Comparison of ENCODE assay signal across 1 cellular context in genomic region chr16:2751577-2752034, GRCh38.
TF ChIP-seq lines count a peak whose summit lies in the region.

No MANE protein-coding gene starts in this region.

TF ChIP-seq in HepG2, 621 proteins besides CTCF, POLR2A, EP300 and RAD21 (continues in another document):
- TF ChIP-seq MAZ (IDR thresholded peaks at IDR 0.05; ENCODE audit: borderline replicate concordance, low read depth, low read length) (0 out of 2 replicates have a peak, but pooled peaks have one; percentile 51), MAZ (CRISPR knock-in tag; IDR thresholded peaks at IDR 0.05; ENCODE audit: low read depth) (no peak), ZC3H4 (CRISPR knock-in tag; IDR thresholded peaks at IDR 0.05; ENCODE audit: borderline replicate concordance) (peak; percentile 92), EZH2 (conservative IDR thresholded peaks at IDR 0.05; ENCODE audit: low read depth, low read length) (no peak), ZSCAN12 (CRISPR knock-in tag; IDR thresholded peaks at IDR 0.05) (0 out of 2 replicates have a peak, but pooled peaks have one; percentile 24), ZNF124 (CRISPR knock-in tag; IDR thresholded peaks at IDR 0.05) (no peak), HDAC6 (IDR thresholded peaks at IDR 0.05; ENCODE audit: low read depth, low read length) (no peak), HNF4G (IDR thresholded peaks at IDR 0.05; ENCODE audit: borderline replicate concordance, low read depth, low read length) (no peak), HNF4G (CRISPR knock-in tag; IDR thresholded peaks at IDR 0.05; ENCODE audit: borderline replicate concordance, low read depth) (no peak), SP4 (CRISPR knock-in tag; IDR thresholded peaks at IDR 0.05) (no peak), LCORL (IDR thresholded peaks at IDR 0.05) (0 out of 2 replicates have a peak, but pooled peaks have one; percentile 3), LCORL (CRISPR knock-in tag; IDR thresholded peaks at IDR 0.05) (no peak; the same call in 1 of the 2 replicates), ZNF34 (CRISPR knock-in tag; IDR thresholded peaks at IDR 0.05; ENCODE audit: borderline replicate concordance) (no peak), HOXA3 (CRISPR knock-in tag; IDR thresholded peaks at IDR 0.05) (no peak), NFE2L1 (CRISPR knock-in tag; IDR thresholded peaks at IDR 0.05; ENCODE audit: borderline replicate concordance) (0 out of 2 replicates have a peak, but pooled peaks have one; percentile 12), ASH2L (IDR thresholded peaks at IDR 0.05; ENCODE audit: insufficient read length, low read depth, low read length) (no peak), MAFF (IDR thresholded peaks at IDR 0.05; ENCODE audit: low read depth, low read length) (no peak), ZKSCAN1 (IDR thresholded peaks at IDR 0.05; ENCODE audit: low read length) (no peak), ZNF275 (CRISPR knock-in tag; IDR thresholded peaks at IDR 0.05; ENCODE audit: borderline replicate concordance) (no peak), ZNF737 (CRISPR knock-in tag; IDR thresholded peaks at IDR 0.05; ENCODE audit: borderline replicate concordance) (no peak), SIN3B (IDR thresholded peaks at IDR 0.05; ENCODE audit: low read length) (no peak), ZNF3 (CRISPR knock-in tag; IDR thresholded peaks at IDR 0.05) (no peak), ZNF816 (CRISPR knock-in tag; IDR thresholded peaks at IDR 0.05; ENCODE audit: borderline replicate concordance) (no peak), REXO4 (CRISPR knock-in tag; IDR thresholded peaks at IDR 0.05; ENCODE audit: borderline replicate concordance) (no peak), ZC3H13 (CRISPR knock-in tag; IDR thresholded peaks at IDR 0.05) (peak; percentile 68; the same call in 1 of the 2 replicates), CENPX (CRISPR knock-in tag; IDR thresholded peaks at IDR 0.05) (no peak), MXI1 (IDR thresholded peaks at IDR 0.05; ENCODE audit: borderline replicate concordance, low read depth, low read length) (peak; percentile 41; the same call in 1 of the 3 replicates), CSRNP1 (CRISPR knock-in tag; IDR thresholded peaks at IDR 0.05) (no peak), ZSCAN29 (CRISPR knock-in tag; conservative IDR thresholded peaks at IDR 0.05) (no peak), ZBTB46 (CRISPR knock-in tag; IDR thresholded peaks at IDR 0.05; ENCODE audit: borderline replicate concordance) (no peak), ZNF510 (CRISPR knock-in tag; IDR thresholded peaks at IDR 0.05; ENCODE audit: low read depth) (no peak), EED (CRISPR knock-in tag; IDR thresholded peaks at IDR 0.05) (no peak; the same call in 1 of the 2 replicates), ZNF543 (CRISPR knock-in tag; IDR thresholded peaks at IDR 0.05) (no peak), ZBTB7A (CRISPR knock-in tag; IDR thresholded peaks at IDR 0.05) (peak; percentile 66; the same call in 1 of the 2 replicates), ZNF605 (CRISPR knock-in tag; IDR thresholded peaks at IDR 0.05) (no peak), NFIB (CRISPR knock-in tag; IDR thresholded peaks at IDR 0.05; ENCODE audit: borderline replicate concordance) (no peak), ZNF746 (CRISPR knock-in tag; IDR thresholded peaks at IDR 0.05) (no peak; the same call in 1 of the 2 replicates), GFI1 (CRISPR knock-in tag; IDR thresholded peaks at IDR 0.05; ENCODE audit: borderline replicate concordance) (no peak), ATF2 (CRISPR knock-in tag; IDR thresholded peaks at IDR 0.05) (peak; percentile 30; the same call in 1 of the 2 replicates), ZBTB7B (CRISPR knock-in tag; IDR thresholded peaks at IDR 0.05) (peak; percentile 52; the same call in 1 of the 2 replicates), ZBTB20 (CRISPR knock-in tag; IDR thresholded peaks at IDR 0.05; ENCODE audit: borderline replicate concordance, low read depth) (no peak), ZNF142 (CRISPR knock-in tag; IDR thresholded peaks at IDR 0.05) (peak; percentile 25; the same call in 1 of the 2 replicates), SMAD1 (CRISPR knock-in tag; IDR thresholded peaks at IDR 0.05; ENCODE audit: borderline replicate concordance, low read depth) (no peak)
- TF ChIP-seq, protein P1, sequence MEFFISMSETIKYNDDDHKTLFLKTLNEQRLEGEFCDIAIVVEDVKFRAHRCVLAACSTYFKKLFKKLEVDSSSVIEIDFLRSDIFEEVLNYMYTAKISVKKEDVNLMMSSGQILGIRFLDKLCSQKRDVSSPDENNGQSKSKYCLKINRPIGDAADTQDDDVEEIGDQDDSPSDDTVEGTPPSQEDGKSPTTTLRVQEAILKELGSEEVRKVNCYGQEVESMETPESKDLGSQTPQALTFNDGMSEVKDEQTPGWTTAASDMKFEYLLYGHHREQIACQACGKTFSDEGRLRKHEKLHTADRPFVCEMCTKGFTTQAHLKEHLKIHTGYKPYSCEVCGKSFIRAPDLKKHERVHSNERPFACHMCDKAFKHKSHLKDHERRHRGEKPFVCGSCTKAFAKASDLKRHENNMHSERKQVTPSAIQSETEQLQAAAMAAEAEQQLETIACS (CRISPR knock-in tag; IDR thresholded peaks at IDR 0.05) = no peak
- TF ChIP-seq, protein P2, sequence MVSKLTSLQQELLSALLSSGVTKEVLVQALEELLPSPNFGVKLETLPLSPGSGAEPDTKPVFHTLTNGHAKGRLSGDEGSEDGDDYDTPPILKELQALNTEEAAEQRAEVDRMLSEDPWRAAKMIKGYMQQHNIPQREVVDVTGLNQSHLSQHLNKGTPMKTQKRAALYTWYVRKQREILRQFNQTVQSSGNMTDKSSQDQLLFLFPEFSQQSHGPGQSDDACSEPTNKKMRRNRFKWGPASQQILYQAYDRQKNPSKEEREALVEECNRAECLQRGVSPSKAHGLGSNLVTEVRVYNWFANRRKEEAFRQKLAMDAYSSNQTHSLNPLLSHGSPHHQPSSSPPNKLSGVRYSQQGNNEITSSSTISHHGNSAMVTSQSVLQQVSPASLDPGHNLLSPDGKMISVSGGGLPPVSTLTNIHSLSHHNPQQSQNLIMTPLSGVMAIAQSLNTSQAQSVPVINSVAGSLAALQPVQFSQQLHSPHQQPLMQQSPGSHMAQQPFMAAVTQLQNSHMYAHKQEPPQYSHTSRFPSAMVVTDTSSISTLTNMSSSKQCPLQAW (CRISPR knock-in tag; IDR thresholded peaks at IDR 0.05) = no peak
- TF ChIP-seq, protein P3, sequence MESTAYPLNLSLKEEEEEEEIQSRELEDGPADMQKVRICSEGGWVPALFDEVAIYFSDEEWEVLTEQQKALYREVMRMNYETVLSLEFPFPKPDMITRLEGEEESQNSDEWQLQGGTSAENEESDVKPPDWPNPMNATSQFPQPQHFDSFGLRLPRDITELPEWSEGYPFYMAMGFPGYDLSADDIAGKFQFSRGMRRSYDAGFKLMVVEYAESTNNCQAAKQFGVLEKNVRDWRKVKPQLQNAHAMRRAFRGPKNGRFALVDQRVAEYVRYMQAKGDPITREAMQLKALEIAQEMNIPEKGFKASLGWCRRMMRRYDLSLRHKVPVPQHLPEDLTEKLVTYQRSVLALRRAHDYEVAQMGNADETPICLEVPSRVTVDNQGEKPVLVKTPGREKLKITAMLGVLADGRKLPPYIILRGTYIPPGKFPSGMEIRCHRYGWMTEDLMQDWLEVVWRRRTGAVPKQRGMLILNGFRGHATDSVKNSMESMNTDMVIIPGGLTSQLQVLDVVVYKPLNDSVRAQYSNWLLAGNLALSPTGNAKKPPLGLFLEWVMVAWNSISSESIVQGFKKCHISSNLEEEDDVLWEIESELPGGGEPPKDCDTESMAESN (CRISPR knock-in tag; conservative IDR thresholded peaks at IDR 0.05) = no peak
- TF ChIP-seq, protein P4, sequence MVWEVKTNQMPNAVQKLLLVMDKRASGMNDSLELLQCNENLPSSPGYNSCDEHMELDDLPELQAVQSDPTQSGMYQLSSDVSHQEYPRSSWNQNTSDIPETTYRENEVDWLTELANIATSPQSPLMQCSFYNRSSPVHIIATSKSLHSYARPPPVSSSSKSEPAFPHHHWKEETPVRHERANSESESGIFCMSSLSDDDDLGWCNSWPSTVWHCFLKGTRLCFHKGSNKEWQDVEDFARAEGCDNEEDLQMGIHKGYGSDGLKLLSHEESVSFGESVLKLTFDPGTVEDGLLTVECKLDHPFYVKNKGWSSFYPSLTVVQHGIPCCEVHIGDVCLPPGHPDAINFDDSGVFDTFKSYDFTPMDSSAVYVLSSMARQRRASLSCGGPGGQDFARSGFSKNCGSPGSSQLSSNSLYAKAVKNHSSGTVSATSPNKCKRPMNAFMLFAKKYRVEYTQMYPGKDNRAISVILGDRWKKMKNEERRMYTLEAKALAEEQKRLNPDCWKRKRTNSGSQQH (CRISPR knock-in tag; IDR thresholded peaks at IDR 0.05; ENCODE audit: low read depth) = 0 out of 2 replicates have a peak, but pooled peaks have one; percentile 21
- TF ChIP-seq, protein P5, sequence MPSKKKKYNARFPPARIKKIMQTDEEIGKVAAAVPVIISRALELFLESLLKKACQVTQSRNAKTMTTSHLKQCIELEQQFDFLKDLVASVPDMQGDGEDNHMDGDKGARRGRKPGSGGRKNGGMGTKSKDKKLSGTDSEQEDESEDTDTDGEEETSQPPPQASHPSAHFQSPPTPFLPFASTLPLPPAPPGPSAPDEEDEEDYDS (CRISPR knock-in tag; IDR thresholded peaks at IDR 0.05) = peak; percentile 59; the same call in 1 of the 2 replicates
